Comparison of ENCODE assay signal across 15 cellular contexts in the genomic region with DNA sequence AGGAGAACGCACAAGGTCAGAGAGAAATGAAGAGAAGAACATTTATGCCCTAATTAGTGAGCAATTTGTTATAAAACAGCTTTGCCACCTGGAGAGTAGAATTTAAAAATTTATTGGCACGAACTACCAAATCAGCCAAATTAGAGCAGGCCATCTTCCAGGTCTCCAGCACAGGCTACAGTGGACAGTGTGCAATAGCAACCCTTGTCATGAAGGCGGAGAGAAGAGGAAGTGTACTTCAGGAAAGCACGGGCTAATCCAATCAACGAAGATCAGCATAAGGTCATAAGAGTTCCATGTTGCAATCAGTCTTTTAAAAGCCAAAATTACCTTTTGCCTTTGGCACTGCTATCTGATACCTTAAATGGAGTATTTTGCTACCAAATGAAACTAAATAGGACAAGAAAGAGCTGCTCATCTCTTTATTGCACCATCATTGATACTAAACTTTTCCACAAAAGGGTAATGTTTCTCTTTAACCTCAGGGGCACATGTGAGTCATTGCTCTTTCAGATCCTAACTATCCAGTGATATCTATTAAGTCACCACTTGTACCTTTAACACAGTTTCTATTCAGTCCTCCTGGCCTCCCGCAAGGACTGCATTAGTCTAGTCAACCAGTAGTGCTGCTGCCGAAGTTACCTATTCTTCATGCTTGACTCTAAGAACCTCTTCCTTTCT. TPM values are rescaled to one million over a fixed set of nuclear protein-coding genes. Genes with fewer than 3 reads are reported as not detected.
DNase-seq lines count a peak whose midpoint lies in the region; ATAC-seq and TF ChIP-seq lines count a peak whose summit lies in the region.
"Had no signal": no experiment of that assay in that cellular context is flagged by ENCODE, and none has a peak within 500 bp of the region (broad histone marks: within the 10 kb centered on the region; RNA-seq: fewer than 3 reads in every experiment).

No MANE protein-coding gene starts in this region.

- no peaks in the 10 kb centered on the region for H3K36me3 Mint-ChIP-seq in mesothelial cell of epicardium
- H3K36me3 Mint-ChIP-seq: activated naive CD4-positive, alpha-beta T cell treated with anti-CD3 and anti-CD28 coated beads, Interleukin-2, amount 50 U/mL, for 72 hours had no signal

- DNase-seq in COLO829 (ENCODE audit: low spot score) (peak; percentile 94), HuH-7.5 (ENCODE audit: low spot score) (peak; percentile 9), SK-N-DZ (ENCODE audit: low spot score) (peak; percentile 9), fibroblast of the conjunctiva (ENCODE audit: low read depth) (peak; percentile 37), mesothelial cell of epicardium (ENCODE audit: low spot score in 2 of 2, unreplicated experiment in 2 of 2) (no peak)
- DNase-seq in activated CD4-positive, alpha-beta T cell treated with anti-CD3 and anti-CD28 coated beads, Interleukin-2, amount 50 U/mL, for 4 hours = no peak
- DNase-seq: DND-41, kidney, NCI-H446 treated with DMSO at 0.1 percent for 48 hours, retina, SHP77, stomach had no signal

- no peaks in the 10 kb centered on the region for H3K9me3 Mint-ChIP-seq in mesothelial cell of epicardium

- H3K27ac Mint-ChIP-seq in mesothelial cell of epicardium = no peak overlapping the region
- H3K27ac Mint-ChIP-seq: activated naive CD4-positive, alpha-beta T cell treated with anti-CD3 and anti-CD28 coated beads, Interleukin-2, amount 50 U/mL, for 72 hours had no signal

- H3K4me3 Mint-ChIP-seq in mesothelial cell of epicardium = no peak overlapping the region

- H3K27me3 Mint-ChIP-seq in mesothelial cell of epicardium (ENCODE audit: low read depth) = peaks cover 18% of the 10 kb centered on the region

- no peaks in the 10 kb centered on the region for H3K4me1 Mint-ChIP-seq in mesothelial cell of epicardium

- no peak for ATAC-seq in HG03175 (IDR thresholded peaks at IDR 0.05; ENCODE audit: unreplicated experiment)
- no peak for ATAC-seq in HG03442 (IDR thresholded peaks at IDR 0.05; ENCODE audit: unreplicated experiment)
- ATAC-seq: activated naive CD4-positive, alpha-beta T cell treated with anti-CD3 and anti-CD28 coated beads, Interleukin-2, amount 50 U/mL, for 72 hours had no signal

- TF ChIP-seq CTCF in mesothelial cell of epicardium (IDR thresholded peaks at IDR 0.05; ENCODE audit: unreplicated experiment) = no peak

RNA-seq across cellular contexts. Expression of a gene that starts 19.9 kb away (rescaled TPM):
- polyA plus RNA-seq in SK-N-DZ (2014; cell fraction: cytosol; rRNA removed) = 21.1 and 22.5 TPM in 2 replicates
- polyA plus RNA-seq in SK-N-DZ (2014; cell fraction: nucleus; rRNA removed) = 23.0 and 31.6 TPM in 2 replicates
- total RNA-seq in mesothelial cell of epicardium = 9.2 to 11.8 TPM (median 10.4 TPM) in 3 replicates

Comparison
In these comparisons a context has a peak if more than half of its experiments do, and no peak if none do; other contexts are left out.
1. DNase-seq: peak in COLO829 (single experiment), HuH-7.5 (single experiment), SK-N-DZ (single experiment) and fibroblast of the conjunctiva (single experiment); none in activated CD4-positive, alpha-beta T cell treated with anti-CD3 and anti-CD28 coated beads, Interleukin-2, amount 50 U/mL, for 4 hours (0 of 2) and mesothelial cell of epicardium (0 of 2).